ENCODE assay signal across 36 cellular contexts in genomic region chr13:35596299-35596698, GRCh38.
A peak's percentile ranks its signal among the peaks of the same experiment; 100 is the strongest.
DNase-seq lines count a peak whose midpoint lies in the region; ATAC-seq, FAIRE-seq and TF ChIP-seq lines count a peak whose summit lies in the region.
"Had no signal": no experiment of that assay in that cellular context is flagged by ENCODE, and none has a peak within 500 bp of the region (broad histone marks: within the 10 kb centered on the region; RNA-seq: fewer than 3 reads in every experiment).

No MANE protein-coding gene starts in this region.

- H3K27ac ChIP-seq in SK-N-SH (ENCODE audit: low read depth in 2 of 2, low read length in 1 of 2), result peak overlapping the region in 1 of 2 experiments; percentile 75; a peak in 1 of 4 replicates
- H3K27ac ChIP-seq in ascending aorta, result no peak overlapping the region
- H3K27ac ChIP-seq: 22Rv1; A549; BLaER1; BLaER1 treated with 17β-estradiol and CSF1 and Interleukin-3, amounts not matched to agents 10 nM and 100 nM; C4-2B had no signal

- H3K4me1 ChIP-seq in SK-N-SH (ENCODE audit: control insufficient read depth in 1 of 2, insufficient read depth in 2 of 2, low read depth in 1 of 2, low read length in 1 of 2) (peaks cover 0 to 25% of the 10 kb centered on the region in 2 experiments; a peak in 3 of 4 replicates), ascending aorta (no peaks in the 10 kb centered on the region)
- H3K4me1 ChIP-seq: A549; BLaER1; BLaER1 treated with 17β-estradiol and CSF1 and Interleukin-3, amounts not matched to agents 10 nM and 100 nM; Caco-2 had no signal

- no peaks in the 10 kb centered on the region for H3K36me3 Mint-ChIP-seq in type B pancreatic cell
- H3K36me3 Mint-ChIP-seq: CD14-positive monocyte; CD4-positive, alpha-beta memory T cell; CD4-positive, CD25-positive, alpha-beta regulatory T cell; CD8-positive, alpha-beta T cell had no signal

- DNase-seq in D721Med (ENCODE audit: insufficient read length, low spot score), result no peak
- peak; percentile 26 for DNase-seq in EH (ENCODE audit: low read depth)
- DNase-seq in SK-N-SH, result no peak
- no peak for DNase-seq in central memory CD4-positive, alpha-beta T cell
- no peak for DNase-seq in activated T-cell treated with anti-CD3 and anti-CD28 coated beads for 4 hours
- no peak for DNase-seq in type B pancreatic cell (ENCODE audit: extremely low spot score, unreplicated experiment)
- DNase-seq in ascending aorta (ENCODE audit: low spot score in 2 of 2), result no peak
- DNase-seq: 8988T; ACHN; AML-193; BE2C; C1 segment of cervical spinal cord; Caco-2; Calu3; CD4-positive, alpha-beta memory T cell; CD4-positive, alpha-beta T cell; CD4-positive, CD25-positive, alpha-beta regulatory T cell; CD8-positive, alpha-beta memory T cell; CD8-positive, alpha-beta T cell; COR-L47; DMS 273 treated with DMSO at 0.1 percent for 48 hours; DMS153; DMS53; DMS79; DMS79 treated with DMSO at 0.1 percent for 48 hours; DND-41; EL had no signal

- no peak overlapping the region for H3K4me3 ChIP-seq in SK-N-SH (ENCODE audit: low read depth in 2 of 2, low read length in 1 of 2)
- no peak overlapping the region for H3K4me3 ChIP-seq in ascending aorta
- H3K4me3 ChIP-seq: A549; BLaER1; BLaER1 treated with 17β-estradiol and CSF1 and Interleukin-3, amounts not matched to agents 10 nM and 100 nM had no signal

- H3K9me2 ChIP-seq in SK-N-SH, result no peaks in the 10 kb centered on the region

- H3K9me3 Mint-ChIP-seq in type B pancreatic cell, result no peaks in the 10 kb centered on the region
- H3K9me3 Mint-ChIP-seq: CD4-positive, alpha-beta T cell; CD8-positive, alpha-beta T cell had no signal

- POLR2A ChIA-PET in SK-N-SH (lab: Yijun Ruan, JAX), result no interaction called here

- no peak overlapping the region for H3K4me2 ChIP-seq in SK-N-SH
- H3K4me2 ChIP-seq: A549; BLaER1; BLaER1 treated with 17β-estradiol and CSF1 and Interleukin-3, amounts not matched to agents 10 nM and 100 nM had no signal

- peaks cover 4% of the 10 kb centered on the region for H3F3A ChIP-seq in SK-N-SH (replicated peaks; ENCODE audit: insufficient read depth)

- H3K9me3 ChIP-seq in SK-N-SH, result no peaks in the 10 kb centered on the region
- H3K9me3 ChIP-seq in ascending aorta, result no peaks in the 10 kb centered on the region
- H3K9me3 ChIP-seq: A549; BE2C; BLaER1; BLaER1 treated with 17β-estradiol and CSF1 and Interleukin-3, amounts not matched to agents 10 nM and 100 nM; Caco-2 had no signal

- no peak overlapping the region for H3K4me3 Mint-ChIP-seq in type B pancreatic cell
- H3K4me3 Mint-ChIP-seq: B cell; CD14-positive monocyte; CD4-positive, alpha-beta memory T cell; CD4-positive, alpha-beta T cell; CD4-positive, CD25-positive, alpha-beta regulatory T cell; CD8-positive, alpha-beta memory T cell; CD8-positive, alpha-beta T cell had no signal

- ATAC-seq in SK-N-SH treated with all-trans-retinoic acid at 6 μM for 48 hours, result peak; percentile 71
- ATAC-seq: A549; CD8-positive, alpha-beta T cell had no signal

- H3K4me1 Mint-ChIP-seq in type B pancreatic cell (ENCODE audit: unreplicated experiment), result peaks cover 28% of the 10 kb centered on the region
- H3K4me1 Mint-ChIP-seq: B cell; CD14-positive monocyte; CD4-positive, alpha-beta memory T cell; CD4-positive, CD25-positive, alpha-beta regulatory T cell; CD8-positive, alpha-beta memory T cell had no signal

- peaks cover 9 to 13% of the 10 kb centered on the region in 2 experiments for H3K36me3 ChIP-seq in SK-N-SH (replicated peaks in 1 of 2; ENCODE audit: control insufficient read depth in 1 of 2, insufficient read depth in 2 of 2, low read length in 1 of 2)
- no peaks in the 10 kb centered on the region for H3K36me3 ChIP-seq in ascending aorta
- H3K36me3 ChIP-seq: BLaER1; BLaER1 treated with 17β-estradiol and CSF1 and Interleukin-3, amounts not matched to agents 10 nM and 100 nM had no signal

- H3K79me2 ChIP-seq in SK-N-SH (ENCODE audit: insufficient read depth), result no peaks in the 10 kb centered on the region

- CTCF ChIA-PET in SK-N-SH (lab: Yijun Ruan, JAX), result no interaction called here

- H3K27me3 ChIP-seq in SK-N-SH (ENCODE audit: insufficient read depth) (no peaks in the 10 kb centered on the region), ascending aorta (no peaks in the 10 kb centered on the region)
- H3K27me3 ChIP-seq: BE2C; BLaER1; BLaER1 treated with 17β-estradiol and CSF1 and Interleukin-3, amounts not matched to agents 10 nM and 100 nM had no signal

- peak; percentile 16 for FAIRE-seq in D721Med (lab: Jason Lieb, UNC)
- FAIRE-seq: A204.1, A549 had no signal

- H2AFZ ChIP-seq in SK-N-SH (ENCODE audit: low read depth), result no peak overlapping the region

- H3K27me3 Mint-ChIP-seq in type B pancreatic cell, result no peaks in the 10 kb centered on the region
- H3K27me3 Mint-ChIP-seq: B cell; CD4-positive, alpha-beta memory T cell; CD4-positive, alpha-beta T cell; CD4-positive, CD25-positive, alpha-beta regulatory T cell; CD8-positive, alpha-beta memory T cell had no signal

- no peak overlapping the region for H3K27ac Mint-ChIP-seq in type B pancreatic cell
- H3K27ac Mint-ChIP-seq: B cell; CD14-positive monocyte; CD4-positive, alpha-beta memory T cell; CD4-positive, alpha-beta T cell; CD4-positive, CD25-positive, alpha-beta regulatory T cell; CD8-positive, alpha-beta memory T cell; CD8-positive, alpha-beta T cell had no signal

- TF ChIP-seq EP300 in SK-N-SH (IDR thresholded peaks at IDR 0.05; ENCODE audit: borderline replicate concordance in 1 of 2, low read depth in 1 of 2, low read length in 1 of 2), result 0 out of 4 replicates have a peak, but pooled peaks of 1 of the 2 experiments have one; percentile 10

- no peak overlapping the region for H3K9ac ChIP-seq in SK-N-SH
- H3K9ac ChIP-seq: BLaER1; BLaER1 treated with 17β-estradiol and CSF1 and Interleukin-3, amounts not matched to agents 10 nM and 100 nM had no signal

- H4K20me1 ChIP-seq in SK-N-SH (ENCODE audit: insufficient read depth), result no peaks in the 10 kb centered on the region
- H4K20me1 ChIP-seq: BLaER1; BLaER1 treated with 17β-estradiol and CSF1 and Interleukin-3, amounts not matched to agents 10 nM and 100 nM had no signal

- TF ChIP-seq RAD21 in SK-N-SH (IDR thresholded peaks at IDR 0.05; ENCODE audit: low read length), result no peak

- intact Hi-C loops in ascending aorta (cut with DNase I), result no loop called here

- WGBS in SK-N-SH (ENCODE audit: low lambda C conversion rate), result 40% methylated on average over 1 of the region's 1 CpG

- TF ChIP-seq CTCF in D721Med (IDR thresholded peaks at IDR 0.05; ENCODE audit: insufficient read depth, missing control alignments), result no peak
- no peak for TF ChIP-seq CTCF in SK-N-SH (IDR thresholded peaks at IDR 0.05)
- no peak for TF ChIP-seq CTCF in type B pancreatic cell (conservative IDR thresholded peaks at IDR 0.05)
- TF ChIP-seq CTCF in ascending aorta (IDR thresholded peaks at IDR 0.05), result no peak

TF ChIP-seq in SK-N-SH, 30 proteins besides CTCF, POLR2A, EP300 and RAD21 (continues in another document):
- TF ChIP-seq TCF12 (IDR thresholded peaks at IDR 0.05) (peak; percentile 23; the same call in 1 of the 2 replicates), PBX3 (IDR thresholded peaks at IDR 0.05) (peak; percentile 69)

TF ChIP-seq in SK-N-SH treated with all-trans-retinoic acid at 6 μM for 48 hours, 23 proteins besides CTCF, POLR2A, EP300 and RAD21 (continues in another document):
- no peak for TF ChIP-seq ZC3H10 (CRISPR knock-in tag; IDR thresholded peaks at IDR 0.05)
- no peak for TF ChIP-seq ESRRG (CRISPR knock-in tag; IDR thresholded peaks at IDR 0.05)
- TF ChIP-seq CSRNP3 (CRISPR knock-in tag; IDR thresholded peaks at IDR 0.05), result no peak
- no peak for TF ChIP-seq POU6F1 (CRISPR knock-in tag; IDR thresholded peaks at IDR 0.05; ENCODE audit: borderline replicate concordance, low read depth)
- no peak for TF ChIP-seq ZFP3 (CRISPR knock-in tag; IDR thresholded peaks at IDR 0.05)
- TF ChIP-seq ZFP30 (CRISPR knock-in tag; IDR thresholded peaks at IDR 0.05), result no peak
- TF ChIP-seq, protein P1, sequence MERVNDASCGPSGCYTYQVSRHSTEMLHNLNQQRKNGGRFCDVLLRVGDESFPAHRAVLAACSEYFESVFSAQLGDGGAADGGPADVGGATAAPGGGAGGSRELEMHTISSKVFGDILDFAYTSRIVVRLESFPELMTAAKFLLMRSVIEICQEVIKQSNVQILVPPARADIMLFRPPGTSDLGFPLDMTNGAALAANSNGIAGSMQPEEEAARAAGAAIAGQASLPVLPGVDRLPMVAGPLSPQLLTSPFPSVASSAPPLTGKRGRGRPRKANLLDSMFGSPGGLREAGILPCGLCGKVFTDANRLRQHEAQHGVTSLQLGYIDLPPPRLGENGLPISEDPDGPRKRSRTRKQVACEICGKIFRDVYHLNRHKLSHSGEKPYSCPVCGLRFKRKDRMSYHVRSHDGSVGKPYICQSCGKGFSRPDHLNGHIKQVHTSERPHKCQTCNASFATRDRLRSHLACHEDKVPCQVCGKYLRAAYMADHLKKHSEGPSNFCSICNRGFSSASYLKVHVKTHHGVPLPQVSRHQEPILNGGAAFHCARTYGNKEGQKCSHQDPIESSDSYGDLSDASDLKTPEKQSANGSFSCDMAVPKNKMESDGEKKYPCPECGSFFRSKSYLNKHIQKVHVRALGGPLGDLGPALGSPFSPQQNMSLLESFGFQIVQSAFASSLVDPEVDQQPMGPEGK (CRISPR knock-in tag; IDR thresholded peaks at IDR 0.05; ENCODE audit: borderline replicate concordance), result no peak
